14 cellular contexts compared by ENCODE assay signal in the genomic region with DNA sequence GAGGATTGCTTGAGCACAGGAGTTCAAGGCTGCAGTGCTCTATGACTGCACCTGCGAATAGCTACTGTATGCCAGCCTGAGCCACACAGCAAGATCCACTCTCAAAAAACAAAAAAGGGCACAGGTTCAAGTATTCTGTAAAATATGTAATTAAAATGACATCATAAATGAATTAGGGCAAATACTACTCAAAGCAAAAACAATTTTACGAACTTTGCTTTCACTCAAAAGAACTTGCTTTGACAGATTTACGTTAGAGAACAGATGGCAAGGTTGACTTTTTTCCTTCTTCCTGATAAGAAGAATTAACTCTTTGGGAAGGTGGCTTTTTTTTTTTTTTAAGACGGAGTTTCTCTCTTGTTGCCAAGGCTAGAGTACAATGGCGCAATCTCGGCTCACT. TPM values are rescaled to one million over a fixed set of nuclear protein-coding genes. Genes with fewer than 3 reads are reported as not detected.
A peak's percentile ranks its signal among the peaks of the same experiment; 100 is the strongest.
DNase-seq lines count a peak whose midpoint lies in the region; ATAC-seq, FAIRE-seq and TF ChIP-seq lines count a peak whose summit lies in the region.
"Had no signal": no experiment of that assay in that cellular context is flagged by ENCODE, and none has a peak within 500 bp of the region (broad histone marks: within the 10 kb centered on the region; RNA-seq: fewer than 3 reads in every experiment).

No MANE protein-coding gene starts in this region.

- H3K27ac ChIP-seq in RWPE2 (ENCODE audit: poor library complexity, severe bottlenecking) (no peak overlapping the region), HepG2 (ENCODE audit: extremely low read length, insufficient read depth, low read length) (no peak overlapping the region), spleen (no peak overlapping the region)
- H3K27ac ChIP-seq: 22Rv1, GM23248 had no signal

- ATAC-seq in RWPE2 (ENCODE audit: low read depth), result no peak
- no peak for ATAC-seq in HepG2
- ATAC-seq in HG03520 (IDR thresholded peaks at IDR 0.05; ENCODE audit: unreplicated experiment), result no peak
- ATAC-seq: CD8-positive, alpha-beta T cell had no signal

- 95% methylated on average over 6 of the region's 6 CpGs for WGBS in HepG2 (ENCODE audit: low lambda C conversion rate)
- WGBS in spleen, 5 donors, result 89 to 96% (median 89%) methylated on average over 6 of the region's 6 CpGs

- TF ChIP-seq CTCF in RWPE2 (IDR thresholded peaks at IDR 0.05; ENCODE audit: poor library complexity, severe bottlenecking) (no peak), HepG2 (CRISPR knock-in tag; IDR thresholded peaks at IDR 0.05) (no peak), spleen (IDR thresholded peaks at IDR 0.05 in 8 of 11, conservative IDR thresholded peaks at IDR 0.05 in 3 of 11) (no peak)

- no peak overlapping the region for H3K4me2 ChIP-seq in HepG2 (ENCODE audit: low read depth, low read length)

- POLR2A ChIA-PET in HepG2 (lab: Yijun Ruan, JAX), result no interaction called here

- TF ChIP-seq POLR2A in HepG2 (IDR thresholded peaks at IDR 0.05; ENCODE audit: insufficient read depth in 1 of 2, low read depth in 2 of 2, low read length in 2 of 2), result no peak
- TF ChIP-seq POLR2A in spleen (IDR thresholded peaks at IDR 0.05), result no peak

- in situ Hi-C loops in HepG2 (cut with HindIII; ENCODE audit: extremely low pct_ligation_motif_present, low pct_unique_long_range_greater_than_20kb), result no loop called here

- no peaks in the 10 kb centered on the region for H4K20me1 ChIP-seq in HepG2 (ENCODE audit: insufficient read depth, low read length)

- TSS peak; percentile 35 for BruUV-seq in HepG2 (replicated peaks; lab: Mats Ljungman, UMichigan)

- H3K9ac ChIP-seq in HepG2 (ENCODE audit: insufficient read depth, low read depth, low read length), result no peak overlapping the region
- H3K9ac ChIP-seq: GM23248 had no signal

- H3K36me3 ChIP-seq in RWPE2 (ENCODE audit: low read depth) (peaks cover 92% of the 10 kb centered on the region), HepG2 (replicated peaks in 1 of 2; ENCODE audit: control insufficient read depth in 1 of 2, insufficient read depth in 2 of 2, low read length in 2 of 2) (peaks cover 27 to 80% of the 10 kb centered on the region in 2 experiments), spleen (peaks cover 0 to 100% (median 91%) of the 10 kb centered on the region in 6 donors)

- CTCF ChIA-PET in HepG2 (lab: Yijun Ruan, JAX; ENCODE audit: low intra/inter-chr PET ratio, low total read pairs), result no interaction called here

- DNase-seq in DMS 273 (lab: John Stamatoyannopoulos, UW; ENCODE audit: unreplicated experiment) (peak; percentile 4), DMS 273 treated with DMSO at 0.1 percent for 48 hours (lab: John Stamatoyannopoulos, UW) (no peak), RWPE2 (ENCODE audit: low spot score) (peak; percentile 3), HepG2 (ENCODE audit: low spot score) (no peak), spleen (peak; percentile 1), D341Med (ENCODE audit: low spot score) (no peak), NCI-H524 (lab: John Stamatoyannopoulos, UW) (no peak)
- DNase-seq: CD8-positive, alpha-beta T cell; COR-L47; GM23248; H7 had no signal

- intact Hi-C loops in HepG2 (cut with micrococcal nuclease; ENCODE audit: unreplicated experiment), result no loop called here
- intact Hi-C loops in spleen (cut with DNase I; ENCODE audit: low total_unique reads), result no loop called here

- H3K79me2 ChIP-seq in HepG2 (ENCODE audit: insufficient read depth, low read length), result no peaks in the 10 kb centered on the region

- H3K4me1 ChIP-seq in RWPE2 (ENCODE audit: insufficient read depth, poor library complexity, severe bottlenecking), result peaks cover 4% of the 10 kb centered on the region
- H3K4me1 ChIP-seq in HepG2 (ENCODE audit: insufficient read depth, low read length), result no peaks in the 10 kb centered on the region
- H3K4me1 ChIP-seq in spleen, result no peaks in the 10 kb centered on the region

- H3K9me3 ChIP-seq in RWPE2 (ENCODE audit: severe bottlenecking), result no peaks in the 10 kb centered on the region
- H3K9me3 ChIP-seq in HepG2 (ENCODE audit: low read length), result no peaks in the 10 kb centered on the region
- H3K9me3 ChIP-seq in spleen, result no peaks in the 10 kb centered on the region

- no peak for FAIRE-seq in HepG2 (lab: Jason Lieb, UNC)
- FAIRE-seq: GM18507 had no signal

- H3K4me3 ChIP-seq in RWPE2 (ENCODE audit: severe bottlenecking) (no peak overlapping the region), HepG2 (replicated peaks in 1 of 3; ENCODE audit: insufficient read depth in 1 of 3, low read depth in 2 of 3, low read length in 3 of 3) (no peak overlapping the region), spleen (no peak overlapping the region)
- H3K4me3 ChIP-seq: GM23248 had no signal

- H3K27me3 ChIP-seq in RWPE2 (ENCODE audit: insufficient read depth, poor library complexity, severe bottlenecking), result no peaks in the 10 kb centered on the region
- H3K27me3 ChIP-seq in HepG2 (ENCODE audit: control insufficient read depth in 1 of 2, insufficient read depth in 2 of 2, low read length in 2 of 2), result no peaks in the 10 kb centered on the region
- no peaks in the 10 kb centered on the region for H3K27me3 ChIP-seq in spleen (replicated peaks in 1 of 7)

- no peak overlapping the region for H2AFZ ChIP-seq in HepG2 (ENCODE audit: low read length)
- H2AFZ ChIP-seq: GM23248 had no signal

- no peak for TF ChIP-seq EP300 in HepG2 (IDR thresholded peaks at IDR 0.05; ENCODE audit: low read depth in 2 of 2, low read length in 2 of 2)
- no peak for TF ChIP-seq EP300 in HepG2 (CRISPR knock-in tag; IDR thresholded peaks at IDR 0.05; ENCODE audit: borderline replicate concordance)

- no peak for TF ChIP-seq RAD21 in HepG2 (CRISPR knock-in tag; IDR thresholded peaks at IDR 0.05)

TF ChIP-seq in HepG2, 621 proteins besides CTCF, POLR2A, EP300 and RAD21 (continues in another document):
- TF ChIP-seq ARNT2 (CRISPR knock-in tag; IDR thresholded peaks at IDR 0.05; ENCODE audit: low read depth), result no peak
- no peak for TF ChIP-seq POLR2G (IDR thresholded peaks at IDR 0.05; ENCODE audit: low read depth, low read length)
- TF ChIP-seq ZSCAN25 (CRISPR knock-in tag; IDR thresholded peaks at IDR 0.05), result no peak
- no peak for TF ChIP-seq ZIK1 (CRISPR knock-in tag; IDR thresholded peaks at IDR 0.05; ENCODE audit: borderline replicate concordance, low read depth)
- TF ChIP-seq ATF7 (IDR thresholded peaks at IDR 0.05), result peak; percentile 88
- no peak for TF ChIP-seq ATF7 (CRISPR knock-in tag; IDR thresholded peaks at IDR 0.05)
- TF ChIP-seq ZNF549 (CRISPR knock-in tag; IDR thresholded peaks at IDR 0.05), result no peak
- TF ChIP-seq KLF9 (CRISPR knock-in tag; IDR thresholded peaks at IDR 0.05; ENCODE audit: low read depth), result no peak

RNA-seq across cellular contexts. Expression of a gene that starts 44.0 kb away (rescaled TPM):
- total RNA-seq in HepG2 (2016; rRNA removed; fragmentation: Illumina TruSeq; extraction: Trizol) (110 and 163 TPM in 2 replicates), spleen (10 to 100 TPM; 26.7 to 44.3 (median 35.2) TPM)
- 16.4 and 17.4 TPM in 2 replicates for total RNA-seq in HepG2 (2016; cell fraction: cytosol; rRNA removed; fragmentation: Illumina TruSeq; extraction: Trizol; ENCODE audit: low read depth)
- total RNA-seq in HepG2 (2016; cell fraction: insoluble cytoplasmic fraction; rRNA removed; fragmentation: Illumina TruSeq; extraction: Trizol), result 111 and 170 TPM in 2 replicates
- 31.8 and 35.9 TPM in 2 replicates for total RNA-seq in HepG2 (2016; cell fraction: membrane; rRNA removed; fragmentation: Illumina TruSeq; extraction: Trizol)
- 50.7 and 59.2 TPM in 2 replicates for total RNA-seq in HepG2 (2016; cell fraction: nucleus; rRNA removed; fragmentation: Illumina TruSeq; extraction: Trizol)
- polyA plus RNA-seq in HepG2 (2011; rRNA removed) (57.8 and 68.7 TPM in 2 replicates), spleen (10 to 100 TPM; 30.2 to 44.9 (median 44.0) TPM)
- 33.0 and 55.6 TPM in 2 replicates for polyA plus RNA-seq in HepG2 (2011; cell fraction: cytosol; rRNA removed)
- polyA plus RNA-seq in HepG2 (2011; cell fraction: nucleus; rRNA removed), result 13.9 and 18.7 TPM in 2 replicates
- 52.5 and 74.2 TPM in 2 replicates for polyA plus RNA-seq in HepG2 (2012)
- 13.9 and 14.8 TPM in 2 replicates for polyA plus RNA-seq in HepG2 (2016; cell fraction: cytosol; fragmentation: Illumina TruSeq; extraction: Trizol; ENCODE audit: low read depth)
- polyA plus RNA-seq in HepG2 (2016; cell fraction: insoluble cytoplasmic fraction; fragmentation: Illumina TruSeq; extraction: Trizol; ENCODE audit: low read depth), result 142 and 152 TPM in 2 replicates
- polyA plus RNA-seq in HepG2 (2016; cell fraction: membrane; fragmentation: Illumina TruSeq; extraction: Trizol; ENCODE audit: low read depth), result 22.0 and 26.2 TPM in 2 replicates
- polyA plus RNA-seq in HepG2 (2016; cell fraction: nucleus; fragmentation: Illumina TruSeq; extraction: Trizol; ENCODE audit: insufficient read depth, low read depth), result 50.5 and 52.0 TPM in 2 replicates
- polyA minus RNA-seq in HepG2 (2011; rRNA and poly(A)+ RNA removed; ENCODE audit: low replicate concordance), result 11.0 and 20.1 TPM in 2 replicates
- polyA minus RNA-seq in HepG2 (2011; cell fraction: cytosol; rRNA and poly(A)+ RNA removed), result 37.9 and 41.4 TPM in 2 replicates
- 48.5 and 48.9 TPM in 2 replicates for polyA minus RNA-seq in HepG2 (2011; cell fraction: nucleus; rRNA and poly(A)+ RNA removed)

RNA-seq across cellular contexts. Expression of a gene that starts 46.4 kb away (rescaled TPM):
- total RNA-seq in HepG2 (2016; rRNA removed; fragmentation: Illumina TruSeq; extraction: Trizol), result 169 and 318 TPM in 2 replicates
- total RNA-seq in HepG2 (2016; cell fraction: cytosol; rRNA removed; fragmentation: Illumina TruSeq; extraction: Trizol; ENCODE audit: low read depth), result 67.9 and 79.2 TPM in 2 replicates
- total RNA-seq in HepG2 (2016; cell fraction: insoluble cytoplasmic fraction; rRNA removed; fragmentation: Illumina TruSeq; extraction: Trizol), result 184 and 327 TPM in 2 replicates
- total RNA-seq in HepG2 (2016; cell fraction: membrane; rRNA removed; fragmentation: Illumina TruSeq; extraction: Trizol), result 78.6 and 93.2 TPM in 2 replicates
- total RNA-seq in HepG2 (2016; cell fraction: nucleus; rRNA removed; fragmentation: Illumina TruSeq; extraction: Trizol), result 97.5 and 107 TPM in 2 replicates
- polyA plus RNA-seq in HepG2 (2011; rRNA removed), result 62.9 and 92.3 TPM in 2 replicates
- polyA plus RNA-seq in HepG2 (2011; cell fraction: cytosol; rRNA removed), result 74.8 and 134 TPM in 2 replicates
- polyA plus RNA-seq in HepG2 (2011; cell fraction: nucleus; rRNA removed), result 34.5 and 35.1 TPM in 2 replicates
- 116 and 119 TPM in 2 replicates for polyA plus RNA-seq in HepG2 (2012)
- polyA plus RNA-seq in HepG2 (2016; cell fraction: cytosol; fragmentation: Illumina TruSeq; extraction: Trizol; ENCODE audit: low read depth), result 18.7 and 19.1 TPM in 2 replicates
- polyA plus RNA-seq in HepG2 (2016; cell fraction: insoluble cytoplasmic fraction; fragmentation: Illumina TruSeq; extraction: Trizol; ENCODE audit: low read depth), result 235 and 273 TPM in 2 replicates
- polyA plus RNA-seq in HepG2 (2016; cell fraction: membrane; fragmentation: Illumina TruSeq; extraction: Trizol; ENCODE audit: low read depth), result 37.8 and 44.2 TPM in 2 replicates
- 96.4 and 106 TPM in 2 replicates for polyA plus RNA-seq in HepG2 (2016; cell fraction: nucleus; fragmentation: Illumina TruSeq; extraction: Trizol; ENCODE audit: insufficient read depth, low read depth)
- 13.3 and 24.5 TPM in 2 replicates for polyA minus RNA-seq in HepG2 (2011; rRNA and poly(A)+ RNA removed; ENCODE audit: low replicate concordance)
- polyA minus RNA-seq in HepG2 (2011; cell fraction: cytosol; rRNA and poly(A)+ RNA removed), result 61.6 and 73.7 TPM in 2 replicates
- polyA minus RNA-seq in HepG2 (2011; cell fraction: nucleus; rRNA and poly(A)+ RNA removed), result 120 TPM in 2 replicates
- 100 to 1,000 TPM in 4 of 7 donors, 10 to 100 TPM in 3; 80.4 to 201 (median 104) TPM for total RNA-seq in spleen
- 10 to 100 TPM; 23.0 to 54.4 (median 43.4) TPM for polyA plus RNA-seq in spleen

Comparison
In these comparisons a context has a peak if more than half of its experiments do, and no peak if none do; other contexts are left out.
1. DNase-seq: peak in DMS 273 (single experiment), RWPE2 (single experiment) and spleen (single experiment); none in DMS 273 treated with DMSO at 0.1 percent for 48 hours (single experiment), HepG2 (single experiment), D341Med (single experiment) and NCI-H524 (0 of 2).